Comparison of ENCODE assay signal across 9 cellular contexts in genomic region chr2:151973901-151974199, GRCh38.
DNase-seq lines count a peak whose midpoint lies in the region; ATAC-seq and TF ChIP-seq lines count a peak whose summit lies in the region.
"Had no signal": no experiment of that assay in that cellular context is flagged by ENCODE, and none has a peak within 500 bp of the region (broad histone marks: within the 10 kb centered on the region; RNA-seq: fewer than 3 reads in every experiment).

No MANE protein-coding gene starts in this region.

- H3K27me3 ChIP-seq in H7 (ENCODE audit: control insufficient read depth, insufficient read depth, low read length) (no peaks in the 10 kb centered on the region), neuronal stem cell (ENCODE audit: control insufficient read depth in 3 of 3, insufficient read depth in 3 of 3, low read depth in 1 of 3, low read length in 3 of 3) (no peaks in the 10 kb centered on the region), sigmoid colon (no peaks in the 10 kb centered on the region)

- peak; percentile 48 for ATAC-seq in esophagus mucosa
- no peak for ATAC-seq in HG02852 (IDR thresholded peaks at IDR 0.05; ENCODE audit: unreplicated experiment)

- DNase-seq in H7 (peak; percentile 67), NCI-H526 treated with DMSO at 0.1 percent for 48 hours (lab: John Stamatoyannopoulos, UW) (peak; percentile 78), neuronal stem cell (ENCODE audit: low spot score) (peak; percentile 35), T-helper 9 cell (no peak), sigmoid colon (no peak), DMS114 treated with DMSO at 0.1 percent for 48 hours (lab: John Stamatoyannopoulos, UW; ENCODE audit: unreplicated experiment) (no peak)

- peak overlapping the region; percentile 34 for H3K4me2 ChIP-seq in neuronal stem cell (ENCODE audit: insufficient read depth, low read length, poor library complexity, severe bottlenecking)

- no peak overlapping the region for H3K18ac ChIP-seq in neuronal stem cell (ENCODE audit: low read length)

- no peak overlapping the region for H2AK5ac ChIP-seq in neuronal stem cell (ENCODE audit: low read depth, low read length)

- H4K8ac ChIP-seq in neuronal stem cell (ENCODE audit: low read depth, low read length) = no peak overlapping the region

- TF ChIP-seq EP300 in sigmoid colon (IDR thresholded peaks at IDR 0.05) = no peak

- no peaks in the 10 kb centered on the region for H3K36me3 ChIP-seq in H7 (replicated peaks; ENCODE audit: control insufficient read depth, insufficient read depth, low read length)
- H3K36me3 ChIP-seq in neuronal stem cell (replicated peaks in 1 of 2; ENCODE audit: control insufficient read depth in 2 of 2, insufficient read depth in 2 of 2, low read length in 2 of 2) = no peaks in the 10 kb centered on the region
- H3K36me3 ChIP-seq in sigmoid colon = no peaks in the 10 kb centered on the region
- H3K36me3 ChIP-seq: SJSA1 had no signal

- H3K9me3 ChIP-seq in neuronal stem cell (replicated peaks in 1 of 2; ENCODE audit: control insufficient read depth in 2 of 2, insufficient read depth in 1 of 2, low read depth in 1 of 2, low read length in 2 of 2) (no peaks in the 10 kb centered on the region), sigmoid colon (no peaks in the 10 kb centered on the region)
- H3K9me3 ChIP-seq: SJSA1 had no signal

- no peak overlapping the region for H2BK5ac ChIP-seq in neuronal stem cell (ENCODE audit: low read length)

- no CpG with 5 or more reads among the region's 8 CpGs for WGBS in neuronal stem cell (ENCODE audit: extremely low coverage in 2 of 2, insufficient read length in 2 of 2, insufficient replicate concordance in 1 of 2), 2 donors
- 32 to 41% methylated on average over 8 of the region's 8 CpGs for WGBS in sigmoid colon, 2 donors

- no peak overlapping the region for H4K91ac ChIP-seq in neuronal stem cell (ENCODE audit: low read depth, low read length, poor library complexity)

- H2BK12ac ChIP-seq in neuronal stem cell (ENCODE audit: low read length) = no peak overlapping the region

- H3K4me1 ChIP-seq in neuronal stem cell (ENCODE audit: control insufficient read depth in 2 of 2, insufficient read depth in 1 of 2, low read depth in 1 of 2, low read length in 2 of 2) (peaks cover 4 to 12% of the 10 kb centered on the region in 2 donors), sigmoid colon (no peaks in the 10 kb centered on the region)
- H3K4me1 ChIP-seq: SJSA1 had no signal

- H2BK120ac ChIP-seq in neuronal stem cell (ENCODE audit: low read depth, low read length) = no peak overlapping the region

- no peak for TF ChIP-seq CTCF in sigmoid colon (IDR thresholded peaks at IDR 0.05)

- H3K9ac ChIP-seq in neuronal stem cell (ENCODE audit: low read depth, low read length, poor library complexity) = no peak overlapping the region

- H3K4me3 ChIP-seq in H7 (ENCODE audit: insufficient read depth, low read depth, low read length) = no peak overlapping the region
- peak overlapping the region in 1 of 2 donors; percentile 57 for H3K4me3 ChIP-seq in neuronal stem cell (ENCODE audit: low read length in 2 of 2)
- H3K4me3 ChIP-seq in sigmoid colon = no peak overlapping the region
- H3K4me3 ChIP-seq: SJSA1 had no signal

- H3K4ac ChIP-seq in neuronal stem cell (ENCODE audit: low read length) = no peak overlapping the region

- H3K27ac ChIP-seq in neuronal stem cell (replicated peaks; ENCODE audit: low read length) (peak overlapping the region; percentile 14), sigmoid colon (no peak overlapping the region)
- H3K27ac ChIP-seq: SJSA1 had no signal

- no peak for TF ChIP-seq POLR2A in sigmoid colon (IDR thresholded peaks at IDR 0.05)

- intact Hi-C loops in sigmoid colon (cut with DNase I) = no loop called here

- H2AFZ ChIP-seq in neuronal stem cell (ENCODE audit: low read length) = peak overlapping the region; percentile 88

- no peak overlapping the region for H2BK15ac ChIP-seq in neuronal stem cell (ENCODE audit: low read length)

- H3K79me1 ChIP-seq in neuronal stem cell (ENCODE audit: low read depth, low read length) = no peaks in the 10 kb centered on the region

- no peak overlapping the region for H3K23ac ChIP-seq in neuronal stem cell (ENCODE audit: low read depth, low read length, poor library complexity)

- no peak overlapping the region for H3K14ac ChIP-seq in neuronal stem cell (ENCODE audit: low read length)

Comparison
In these comparisons a context has a peak if more than half of its experiments do, and no peak if none do; other contexts are left out.
1. DNase-seq: peak in H7 (single experiment), NCI-H526 treated with DMSO at 0.1 percent for 48 hours (single experiment) and neuronal stem cell (single experiment); none in T-helper 9 cell (single experiment), sigmoid colon (single experiment) and DMS114 treated with DMSO at 0.1 percent for 48 hours (single experiment).